ENCODE assay signal across 15 cellular contexts in the genomic region with DNA sequence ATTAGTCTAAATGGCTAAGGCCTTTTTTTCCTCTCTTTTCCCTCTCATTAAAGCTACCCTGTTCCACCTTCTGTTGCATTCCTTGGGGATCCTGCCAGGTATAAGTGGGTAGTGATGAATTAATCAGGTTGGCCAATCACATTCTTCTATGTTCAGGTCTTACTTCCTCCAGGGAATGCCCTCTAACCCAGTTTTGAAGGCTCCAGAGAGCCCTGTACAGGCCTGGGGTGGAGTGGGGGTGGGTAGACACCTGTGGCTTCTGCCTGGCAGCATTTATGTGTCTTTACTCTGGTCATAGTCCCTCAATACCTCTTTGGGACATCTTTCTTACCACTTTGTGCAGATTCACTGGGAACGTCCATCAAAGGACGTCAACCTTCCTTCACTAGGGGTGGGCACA. TPM values are rescaled to one million over a fixed set of nuclear protein-coding genes. Genes with fewer than 3 reads are reported as not detected.
"Had no signal": no experiment of that assay in that cellular context is flagged by ENCODE, and none has a peak within 500 bp of the region (broad histone marks: within the 10 kb centered on the region; RNA-seq: fewer than 3 reads in every experiment).

No MANE protein-coding gene starts in this region.

- H3K27ac ChIP-seq: suprapubic skin had no signal

- H3K4me1 Mint-ChIP-seq: activated naive CD4-positive, alpha-beta T cell treated with anti-CD3 and anti-CD28 coated beads, Interleukin-2, amount 10 ng/mL, durations not matched to agents 7 days and 5 days; central memory CD8-positive, alpha-beta T cell; naive B cell; T-helper 17 cell had no signal

- H3K36me3 Mint-ChIP-seq: activated naive CD4-positive, alpha-beta T cell treated with anti-CD3 and anti-CD28 coated beads, Interleukin-2, amount 10 ng/mL, durations not matched to agents 7 days and 5 days; mesothelial cell of epicardium; naive B cell had no signal

- H3K36me3 ChIP-seq: suprapubic skin had no signal

- DNase-seq: activated CD4-positive, alpha-beta T cell treated with anti-CD3 and anti-CD28 coated beads, Interleukin-2, amount 50 U/mL, for 1 hour; activated naive CD4-positive, alpha-beta T cell treated with anti-CD3 and anti-CD28 coated beads, Interleukin-2, amount 10 ng/mL, durations not matched to agents 7 days and 5 days; erythroblast; glutamatergic neuron; naive B cell; stimulated activated CD4-positive, alpha-beta T cell treated with anti-CD3 and anti-CD28 coated beads, Interleukin-12 subunit alpha, Interleukin-12 subunit beta, amount 100 ng/mL, for 4 hours; stimulated activated naive CD4-positive, alpha-beta T cell treated with Interleukin-2 at 50 U/mL for 16 hours; T-helper 17 cell had no signal

- H3K27me3 Mint-ChIP-seq: activated naive CD4-positive, alpha-beta T cell treated with anti-CD3 and anti-CD28 coated beads, Interleukin-2, amount 10 ng/mL, durations not matched to agents 7 days and 5 days; central memory CD8-positive, alpha-beta T cell; dendritic cell treated with granulocyte-macrophage colony-stimulating factor and Interleukin-4, amounts not matched to agents 40 ng/mL and 50 ng/mL, for 4 days had no signal

- H3K4me3 Mint-ChIP-seq: activated naive CD4-positive, alpha-beta T cell treated with anti-CD3 and anti-CD28 coated beads, Interleukin-2, amount 10 ng/mL, durations not matched to agents 7 days and 5 days; central memory CD8-positive, alpha-beta T cell; dendritic cell treated with granulocyte-macrophage colony-stimulating factor and Interleukin-4, amounts not matched to agents 40 ng/mL and 50 ng/mL, for 4 days; mesothelial cell of epicardium; naive B cell; T-helper 17 cell had no signal

- H3K27ac Mint-ChIP-seq: activated naive CD4-positive, alpha-beta T cell treated with anti-CD3 and anti-CD28 coated beads, Interleukin-2, amount 10 ng/mL, durations not matched to agents 7 days and 5 days; activated T-helper 2 cell treated with anti-CD3 and anti-CD28 coated beads, Interferon-gamma antibody, Interleukin-2, Interleukin-4, amounts not matched to agents 10 μg/mL and 5 μg/mL and 100 μg/mL, durations not matched to agents 14 hours and 24 hours and 36 hours; dendritic cell treated with granulocyte-macrophage colony-stimulating factor and Interleukin-4, amounts not matched to agents 40 ng/mL and 50 ng/mL, for 4 days; mesothelial cell of epicardium; naive B cell; progenitor cell of endocrine pancreas; T-helper 17 cell had no signal

- H3K27me3 ChIP-seq: suprapubic skin had no signal

- H3K9me3 ChIP-seq: suprapubic skin had no signal

- H3K4me3 ChIP-seq: suprapubic skin had no signal

- H3K9me3 Mint-ChIP-seq: activated naive CD4-positive, alpha-beta T cell treated with anti-CD3 and anti-CD28 coated beads, Interleukin-2, amount 10 ng/mL, durations not matched to agents 7 days and 5 days; activated T-helper 2 cell treated with anti-CD3 and anti-CD28 coated beads, Interferon-gamma antibody, Interleukin-2, Interleukin-4, amounts not matched to agents 10 μg/mL and 5 μg/mL and 100 μg/mL, durations not matched to agents 14 hours and 24 hours and 36 hours; central memory CD8-positive, alpha-beta T cell; dendritic cell treated with granulocyte-macrophage colony-stimulating factor and Interleukin-4, amounts not matched to agents 40 ng/mL and 50 ng/mL, for 4 days; mesothelial cell of epicardium had no signal

RNA-seq across cellular contexts. Expression of gene HSPB8, which starts 28.4 kb away (rescaled TPM):
- total RNA-seq: activated CD8-positive, alpha-beta memory T cell treated with anti-CD3 and anti-CD28 coated beads for 36 hours; activated T-helper 2 cell treated with anti-CD3 and anti-CD28 coated beads, Interferon-gamma antibody, Interleukin-2, Interleukin-4, amounts not matched to agents 10 μg/mL and 5 μg/mL and 100 μg/mL, durations not matched to agents 14 hours and 24 hours and 36 hours; T-helper 17 cell had no signal
